Comparison of ENCODE assay signal across 9 cellular contexts in genomic region chr11:36149538-36150242, GRCh38.
DNase-seq lines count a peak whose midpoint lies in the region; ATAC-seq and TF ChIP-seq lines count a peak whose summit lies in the region.
"Had no signal": no experiment of that assay in that cellular context is flagged by ENCODE, and none has a peak within 500 bp of the region (broad histone marks: within the 10 kb centered on the region; RNA-seq: fewer than 3 reads in every experiment).

No MANE protein-coding gene starts in this region.

- BruUV-seq in MCF 10A (replicated peaks; lab: Mats Ljungman, UMichigan), result no TSS peak

- no peak overlapping the region for H3K4me3 ChIP-seq in RWPE2 (ENCODE audit: severe bottlenecking)

- ATAC-seq in GM21381 (IDR thresholded peaks at IDR 0.05; ENCODE audit: unreplicated experiment) (peak; percentile 78), HG03565 (IDR thresholded peaks at IDR 0.05; ENCODE audit: unreplicated experiment) (peak; percentile 89), RWPE2 (ENCODE audit: low read depth) (peak; percentile 97), left colon (peak; percentile 84)
- peak; percentile 93 for ATAC-seq in stimulated activated naive CD8-positive, alpha-beta T cell treated with anti-CD3 and anti-CD28 coated beads, Interleukin-15, amount 100 ng/mL, for 72 hours

- POLR2A ChIA-PET in MCF 10A (lab: Yijun Ruan, JAX), result interaction anchor here (0.6 to 1.2 kb wide), 5 partner anchors 12 to 532 kb away, joined by 3 read pairs; no protein-coding TSS in a partner anchor

- intact Hi-C loops in MCF 10A (cut with micrococcal nuclease), result loop anchor here (1.0 to 5.0 kb wide), 5 partner anchors 107 to 533 kb away; partner anchors contain the start of gene LDLRAD3
- intact Hi-C loops in left colon (cut with DNase I, micrococcal nuclease), result no loop called here

- TF ChIP-seq CTCF in RWPE2 (IDR thresholded peaks at IDR 0.05; ENCODE audit: poor library complexity, severe bottlenecking) (peak; percentile 91), MCF 10A (IDR thresholded peaks at IDR 0.05; ENCODE audit: unreplicated experiment) (peak; percentile 80)

- DNase-seq in NCI-H2081 (lab: John Stamatoyannopoulos, UW) (peak; percentile 23 to 52), NCI-H2081 treated with DMSO at 0.1 percent for 48 hours (lab: John Stamatoyannopoulos, UW) (no peak), RWPE2 (ENCODE audit: low spot score) (peak; percentile 96), MCF 10A (ENCODE audit: unreplicated experiment) (peak; percentile 100), left colon (peak; percentile 17 to 54)
- peak; percentile 21 to 43 for DNase-seq in stimulated activated naive CD8-positive, alpha-beta T cell treated with anti-CD3 and anti-CD28 coated beads, Interleukin-15, amount 100 ng/mL, for 72 hours
- DNase-seq: naive B cell had no signal

- H3K27me3 Mint-ChIP-seq in MCF 10A (ENCODE audit: insufficient read depth, unreplicated experiment), result no peaks in the 10 kb centered on the region
- H3K27me3 Mint-ChIP-seq in stimulated activated naive CD8-positive, alpha-beta T cell treated with anti-CD3 and anti-CD28 coated beads, Interleukin-15, amount 100 ng/mL, for 72 hours, result peaks cover 38% of the 10 kb centered on the region

- no peaks in the 10 kb centered on the region for H3K36me3 ChIP-seq in RWPE2 (ENCODE audit: low read depth)

- peaks cover 41% of the 10 kb centered on the region for H3K4me1 ChIP-seq in RWPE2 (ENCODE audit: insufficient read depth, poor library complexity, severe bottlenecking)

- peaks cover 16% of the 10 kb centered on the region for H3K36me3 Mint-ChIP-seq in MCF 10A (ENCODE audit: insufficient read depth, unreplicated experiment)
- H3K36me3 Mint-ChIP-seq: naive B cell had no signal

- no peaks in the 10 kb centered on the region for H3K27me3 ChIP-seq in RWPE2 (ENCODE audit: insufficient read depth, poor library complexity, severe bottlenecking)

- CTCF ChIA-PET in MCF 10A (lab: Yijun Ruan, JAX), result interaction anchor here (0.6 to 3.0 kb wide), 9 partner anchors 26 to 526 kb away, joined by 3 to 15 read pairs (median 4); no protein-coding TSS in a partner anchor

- no peaks in the 10 kb centered on the region for H3K9me3 Mint-ChIP-seq in MCF 10A (ENCODE audit: unreplicated experiment)
- no peaks in the 10 kb centered on the region for H3K9me3 Mint-ChIP-seq in stimulated activated naive CD8-positive, alpha-beta T cell treated with anti-CD3 and anti-CD28 coated beads, Interleukin-15, amount 100 ng/mL, for 72 hours
- H3K9me3 Mint-ChIP-seq: naive B cell had no signal

- peak overlapping the region; percentile 95 for H3K27ac ChIP-seq in RWPE2 (ENCODE audit: poor library complexity, severe bottlenecking)

- peak overlapping the region; percentile 82 for H3K27ac Mint-ChIP-seq in MCF 10A (ENCODE audit: low read depth, unreplicated experiment)
- H3K27ac Mint-ChIP-seq in stimulated activated naive CD8-positive, alpha-beta T cell treated with anti-CD3 and anti-CD28 coated beads, Interleukin-15, amount 100 ng/mL, for 72 hours, result peak overlapping the region; percentile 68 to 89
- H3K27ac Mint-ChIP-seq: naive B cell had no signal

- peak overlapping the region; percentile 29 for H3K4me3 Mint-ChIP-seq in MCF 10A (ENCODE audit: unreplicated experiment)
- H3K4me3 Mint-ChIP-seq in stimulated activated naive CD8-positive, alpha-beta T cell treated with anti-CD3 and anti-CD28 coated beads, Interleukin-15, amount 100 ng/mL, for 72 hours, result no peak overlapping the region

- peaks cover 42% of the 10 kb centered on the region for H3K4me1 Mint-ChIP-seq in MCF 10A (ENCODE audit: insufficient read depth, unreplicated experiment)
- peaks cover 13% of the 10 kb centered on the region for H3K4me1 Mint-ChIP-seq in stimulated activated naive CD8-positive, alpha-beta T cell treated with anti-CD3 and anti-CD28 coated beads, Interleukin-15, amount 100 ng/mL, for 72 hours
- H3K4me1 Mint-ChIP-seq: naive B cell had no signal

- no peaks in the 10 kb centered on the region for H3K9me3 ChIP-seq in RWPE2 (ENCODE audit: severe bottlenecking)
